In genomic region chr7:128827971-128828711, GRCh38 we compare ENCODE assay signal across 1 cellular context.
TF ChIP-seq lines count a peak whose summit lies in the region.

No MANE protein-coding gene starts in this region.

TF ChIP-seq in K562, 482 proteins besides CTCF, POLR2A, EP300 and RAD21 (continued from another document and continues in another):
- TF ChIP-seq ZNF609 (CRISPR knock-in tag; IDR thresholded peaks at IDR 0.05; ENCODE audit: borderline replicate concordance) (no peak), BCLAF1 (IDR thresholded peaks at IDR 0.05; ENCODE audit: borderline replicate concordance in 1 of 2, control insufficient read depth in 1 of 2, low read depth in 2 of 2, low read length in 1 of 2) (no peak), FIP1L1 (IDR thresholded peaks at IDR 0.05; ENCODE audit: low read depth, low read length, poor library complexity, severe bottlenecking) (no peak), ZNF354B (CRISPR knock-in tag; IDR thresholded peaks at IDR 0.05) (no peak), ZNF384 (IDR thresholded peaks at IDR 0.05; ENCODE audit: low read depth, low read length) (no peak), HDAC3 (IDR thresholded peaks at IDR 0.05; ENCODE audit: borderline replicate concordance, partially characterized antibody) (no peak), ZNF79 (CRISPR knock-in tag; IDR thresholded peaks at IDR 0.05; ENCODE audit: low read depth) (no peak), NR1H2 (CRISPR knock-in tag; IDR thresholded peaks at IDR 0.05) (0 out of 2 replicates have a peak, but pooled peaks have one; percentile 23), TRIM24 (IDR thresholded peaks at IDR 0.05) (no peak), CAMTA2 (CRISPR knock-in tag; conservative IDR thresholded peaks at IDR 0.05) (no peak), ZNF507 (tag; conservative IDR thresholded peaks at IDR 0.05) (no peak), KDM4B (IDR thresholded peaks at IDR 0.05; ENCODE audit: borderline replicate concordance in 2 of 2, low read depth in 1 of 2) (no peak), AFF4 (CRISPR knock-in tag; IDR thresholded peaks at IDR 0.05) (0 out of 2 replicates have a peak, but pooled peaks have one; percentile 17), PURB (CRISPR knock-in tag; IDR thresholded peaks at IDR 0.05; ENCODE audit: low read depth) (no peak), NR2F6 (CRISPR knock-in tag; IDR thresholded peaks at IDR 0.05) (no peak), MAZ (CRISPR knock-in tag; conservative IDR thresholded peaks at IDR 0.05 in 1 of 2, IDR thresholded peaks at IDR 0.05 in 1 of 2) (peak in 1 of 2 experiments; percentile 36; a peak in 1 of 4 replicates), U2AF2 (optimal IDR thresholded peaks at IDR 0.05; ENCODE audit: low read depth, low read length) (no peak), NR2C2 (CRISPR knock-in tag; IDR thresholded peaks at IDR 0.05) (no peak), NR2C2 (tag; IDR thresholded peaks at IDR 0.05) (peak; percentile 0; the same call in 1 of the 2 replicates), CCNT2 (IDR thresholded peaks at IDR 0.05; ENCODE audit: borderline replicate concordance, extremely low read depth, insufficient read length, low read depth, low read length) (no peak), NR4A1 (CRISPR knock-in tag; IDR thresholded peaks at IDR 0.05) (0 out of 2 replicates have a peak, but pooled peaks have one; percentile 48), NR4A1 (tag; IDR thresholded peaks at IDR 0.05) (no peak), POLR2B (IDR thresholded peaks at IDR 0.05; ENCODE audit: low read depth, partially characterized antibody) (peak; percentile 9), RNF219 (CRISPR knock-in tag; IDR thresholded peaks at IDR 0.05) (no peak), ZNF589 (CRISPR knock-in tag; IDR thresholded peaks at IDR 0.05; ENCODE audit: low read depth) (0 out of 2 replicates have a peak, but pooled peaks have one; percentile 7), CREBBP (IDR thresholded peaks at IDR 0.05; ENCODE audit: low read depth, low read length) (no peak), HDGF (IDR thresholded peaks at IDR 0.05) (peak; percentile 68; the same call in 1 of the 2 replicates), NONO (IDR thresholded peaks at IDR 0.05; ENCODE audit: low read depth in 2 of 2, low read length in 1 of 2) (no peak), SRF (CRISPR knock-in tag; IDR thresholded peaks at IDR 0.05) (no peak), EHMT2 (IDR thresholded peaks at IDR 0.05) (no peak)
- TF ChIP-seq, protein P1, sequence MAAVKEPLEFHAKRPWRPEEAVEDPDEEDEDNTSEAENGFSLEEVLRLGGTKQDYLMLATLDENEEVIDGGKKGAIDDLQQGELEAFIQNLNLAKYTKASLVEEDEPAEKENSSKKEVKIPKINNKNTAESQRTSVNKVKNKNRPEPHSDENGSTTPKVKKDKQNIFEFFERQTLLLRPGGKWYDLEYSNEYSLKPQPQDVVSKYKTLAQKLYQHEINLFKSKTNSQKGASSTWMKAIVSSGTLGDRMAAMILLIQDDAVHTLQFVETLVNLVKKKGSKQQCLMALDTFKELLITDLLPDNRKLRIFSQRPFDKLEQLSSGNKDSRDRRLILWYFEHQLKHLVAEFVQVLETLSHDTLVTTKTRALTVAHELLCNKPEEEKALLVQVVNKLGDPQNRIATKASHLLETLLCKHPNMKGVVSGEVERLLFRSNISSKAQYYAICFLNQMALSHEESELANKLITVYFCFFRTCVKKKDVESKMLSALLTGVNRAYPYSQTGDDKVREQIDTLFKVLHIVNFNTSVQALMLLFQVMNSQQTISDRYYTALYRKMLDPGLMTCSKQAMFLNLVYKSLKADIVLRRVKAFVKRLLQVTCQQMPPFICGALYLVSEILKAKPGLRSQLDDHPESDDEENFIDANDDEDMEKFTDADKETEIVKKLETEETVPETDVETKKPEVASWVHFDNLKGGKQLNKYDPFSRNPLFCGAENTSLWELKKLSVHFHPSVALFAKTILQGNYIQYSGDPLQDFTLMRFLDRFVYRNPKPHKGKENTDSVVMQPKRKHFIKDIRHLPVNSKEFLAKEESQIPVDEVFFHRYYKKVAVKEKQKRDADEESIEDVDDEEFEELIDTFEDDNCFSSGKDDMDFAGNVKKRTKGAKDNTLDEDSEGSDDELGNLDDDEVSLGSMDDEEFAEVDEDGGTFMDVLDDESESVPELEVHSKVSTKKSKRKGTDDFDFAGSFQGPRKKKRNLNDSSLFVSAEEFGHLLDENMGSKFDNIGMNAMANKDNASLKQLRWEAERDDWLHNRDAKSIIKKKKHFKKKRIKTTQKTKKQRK (IDR thresholded peaks at IDR 0.05; ENCODE audit: borderline replicate concordance, low read depth, low read length): no peak
- TF ChIP-seq, protein P2, sequence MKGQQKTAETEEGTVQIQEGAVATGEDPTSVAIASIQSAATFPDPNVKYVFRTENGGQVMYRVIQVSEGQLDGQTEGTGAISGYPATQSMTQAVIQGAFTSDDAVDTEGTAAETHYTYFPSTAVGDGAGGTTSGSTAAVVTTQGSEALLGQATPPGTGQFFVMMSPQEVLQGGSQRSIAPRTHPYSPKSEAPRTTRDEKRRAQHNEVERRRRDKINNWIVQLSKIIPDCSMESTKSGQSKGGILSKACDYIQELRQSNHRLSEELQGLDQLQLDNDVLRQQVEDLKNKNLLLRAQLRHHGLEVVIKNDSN (CRISPR knock-in tag; IDR thresholded peaks at IDR 0.05): no peak
- TF ChIP-seq, protein P3, sequence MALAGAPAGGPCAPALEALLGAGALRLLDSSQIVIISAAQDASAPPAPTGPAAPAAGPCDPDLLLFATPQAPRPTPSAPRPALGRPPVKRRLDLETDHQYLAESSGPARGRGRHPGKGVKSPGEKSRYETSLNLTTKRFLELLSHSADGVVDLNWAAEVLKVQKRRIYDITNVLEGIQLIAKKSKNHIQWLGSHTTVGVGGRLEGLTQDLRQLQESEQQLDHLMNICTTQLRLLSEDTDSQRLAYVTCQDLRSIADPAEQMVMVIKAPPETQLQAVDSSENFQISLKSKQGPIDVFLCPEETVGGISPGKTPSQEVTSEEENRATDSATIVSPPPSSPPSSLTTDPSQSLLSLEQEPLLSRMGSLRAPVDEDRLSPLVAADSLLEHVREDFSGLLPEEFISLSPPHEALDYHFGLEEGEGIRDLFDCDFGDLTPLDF (CRISPR knock-in tag; IDR thresholded peaks at IDR 0.05): no peak
- TF ChIP-seq, protein P4, sequence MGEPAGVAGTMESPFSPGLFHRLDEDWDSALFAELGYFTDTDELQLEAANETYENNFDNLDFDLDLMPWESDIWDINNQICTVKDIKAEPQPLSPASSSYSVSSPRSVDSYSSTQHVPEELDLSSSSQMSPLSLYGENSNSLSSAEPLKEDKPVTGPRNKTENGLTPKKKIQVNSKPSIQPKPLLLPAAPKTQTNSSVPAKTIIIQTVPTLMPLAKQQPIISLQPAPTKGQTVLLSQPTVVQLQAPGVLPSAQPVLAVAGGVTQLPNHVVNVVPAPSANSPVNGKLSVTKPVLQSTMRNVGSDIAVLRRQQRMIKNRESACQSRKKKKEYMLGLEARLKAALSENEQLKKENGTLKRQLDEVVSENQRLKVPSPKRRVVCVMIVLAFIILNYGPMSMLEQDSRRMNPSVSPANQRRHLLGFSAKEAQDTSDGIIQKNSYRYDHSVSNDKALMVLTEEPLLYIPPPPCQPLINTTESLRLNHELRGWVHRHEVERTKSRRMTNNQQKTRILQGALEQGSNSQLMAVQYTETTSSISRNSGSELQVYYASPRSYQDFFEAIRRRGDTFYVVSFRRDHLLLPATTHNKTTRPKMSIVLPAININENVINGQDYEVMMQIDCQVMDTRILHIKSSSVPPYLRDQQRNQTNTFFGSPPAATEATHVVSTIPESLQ (CRISPR knock-in tag; IDR thresholded peaks at IDR 0.05): 0 out of 2 replicates have a peak, but pooled peaks have one; percentile 17
- TF ChIP-seq, protein P5, sequence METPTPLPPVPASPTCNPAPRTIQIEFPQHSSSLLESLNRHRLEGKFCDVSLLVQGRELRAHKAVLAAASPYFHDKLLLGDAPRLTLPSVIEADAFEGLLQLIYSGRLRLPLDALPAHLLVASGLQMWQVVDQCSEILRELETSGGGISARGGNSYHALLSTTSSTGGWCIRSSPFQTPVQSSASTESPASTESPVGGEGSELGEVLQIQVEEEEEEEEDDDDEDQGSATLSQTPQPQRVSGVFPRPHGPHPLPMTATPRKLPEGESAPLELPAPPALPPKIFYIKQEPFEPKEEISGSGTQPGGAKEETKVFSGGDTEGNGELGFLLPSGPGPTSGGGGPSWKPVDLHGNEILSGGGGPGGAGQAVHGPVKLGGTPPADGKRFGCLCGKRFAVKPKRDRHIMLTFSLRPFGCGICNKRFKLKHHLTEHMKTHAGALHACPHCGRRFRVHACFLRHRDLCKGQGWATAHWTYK (CRISPR knock-in tag; IDR thresholded peaks at IDR 0.05): no peak
